Comparison of ENCODE assay signal across 15 cellular contexts in genomic region chr2:213627054-213627710, GRCh38.
DNase-seq lines count a peak whose midpoint lies in the region; ATAC-seq, FAIRE-seq and TF ChIP-seq lines count a peak whose summit lies in the region.
"Had no signal": no experiment of that assay in that cellular context is flagged by ENCODE, and none has a peak within 500 bp of the region (broad histone marks: within the 10 kb centered on the region; RNA-seq: fewer than 3 reads in every experiment).

No MANE protein-coding gene starts in this region.

- TF ChIP-seq CTCF in kidney (IDR thresholded peaks at IDR 0.05; ENCODE audit: borderline replicate concordance, extremely low read depth, insufficient read depth) = no peak
- TF ChIP-seq CTCF in omental fat pad (IDR thresholded peaks at IDR 0.05) = no peak

- H3K36me3 ChIP-seq in kidney (ENCODE audit: control insufficient read depth in 1 of 2, insufficient read depth in 2 of 2, low read length in 2 of 2) = no peaks in the 10 kb centered on the region
- H3K36me3 ChIP-seq: cardiac muscle cell had no signal

- H3K27ac ChIP-seq in kidney (ENCODE audit: low read depth in 2 of 2, low read length in 2 of 2) = no peak overlapping the region
- H3K27ac ChIP-seq: cardiac muscle cell, PC-9 had no signal

- intact Hi-C loops in kidney (cut with DNase I) = no loop called here

- FAIRE-seq in kidney (lab: Jason Lieb, UNC) = no peak
- FAIRE-seq: K562 had no signal

- DNase-seq in kidney tubule cell (ENCODE audit: low spot score) = peak; percentile 46
- no peak for DNase-seq in kidney
- no peak for DNase-seq in DMS 273 (lab: John Stamatoyannopoulos, UW; ENCODE audit: unreplicated experiment)
- DNase-seq in omental fat pad (ENCODE audit: low spot score) = no peak
- DNase-seq: activated CD4-positive, alpha-beta T cell treated with anti-CD3 and anti-CD28 coated beads, Interleukin-2, amount 50 U/mL, for 4 hours; COR-L47; erythroblast; PC-9; T-helper 1 cell had no signal

- H3K4me3 ChIP-seq in kidney (ENCODE audit: low read length in 2 of 2) = no peak overlapping the region
- H3K4me3 ChIP-seq: cardiac muscle cell, K562, PC-9 had no signal

- peaks cover 0 to 8% of the 10 kb centered on the region in 2 donors for H3K9me3 ChIP-seq in kidney (ENCODE audit: control insufficient read depth in 1 of 2, low read length in 2 of 2)

- ATAC-seq in GM18517 (IDR thresholded peaks at IDR 0.05; ENCODE audit: unreplicated experiment) (peak; percentile 74), GM21526 (IDR thresholded peaks at IDR 0.05; ENCODE audit: low FRiP score, unreplicated experiment) (peak; percentile 54), HG03095 (IDR thresholded peaks at IDR 0.05; ENCODE audit: unreplicated experiment) (peak; percentile 75), GM19324 (IDR thresholded peaks at IDR 0.05; ENCODE audit: low FRiP score, unreplicated experiment) (no peak), omental fat pad (ENCODE audit: low FRiP score) (no peak)
- ATAC-seq: K562 had no signal

- no peak overlapping the region for H3K9ac ChIP-seq in kidney (ENCODE audit: low read length in 2 of 2)

- H3K4me1 ChIP-seq in kidney (ENCODE audit: control insufficient read depth in 1 of 2, insufficient read depth in 1 of 2, low read depth in 1 of 2, low read length in 2 of 2) = no peaks in the 10 kb centered on the region

Comparison
In these comparisons a context has a peak if more than half of its experiments do, and no peak if none do; other contexts are left out.
1. ATAC-seq: peak in GM18517 (single experiment), GM21526 (single experiment) and HG03095 (single experiment); none in GM19324 (single experiment) and omental fat pad (single experiment).